In the genomic region with DNA sequence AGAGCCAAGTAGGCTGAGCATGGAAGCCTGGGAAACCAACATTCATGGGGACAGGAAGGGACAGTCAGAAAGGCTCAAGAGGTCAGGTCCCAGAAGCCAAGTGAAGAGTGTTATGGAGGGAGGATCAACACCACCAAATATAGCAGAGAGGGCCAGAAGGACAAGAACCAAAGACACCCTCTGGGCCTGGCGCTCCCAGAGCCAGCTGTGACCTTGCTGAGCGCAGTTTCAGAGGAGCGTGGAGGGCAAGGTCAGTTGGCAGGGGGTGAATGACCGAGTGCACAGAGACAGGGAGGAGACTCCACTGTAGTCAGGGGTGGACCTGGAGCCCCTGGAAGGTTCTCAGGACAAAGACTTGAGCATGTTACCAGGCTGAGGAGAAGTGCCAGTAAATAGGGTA, we compare ENCODE assay signal across 31 cellular contexts. TPM values are rescaled to one million over a fixed set of nuclear protein-coding genes. Genes with fewer than 3 reads are reported as not detected.
"Had no signal": no experiment of that assay in that cellular context is flagged by ENCODE, and none has a peak within 500 bp of the region (broad histone marks: within the 10 kb centered on the region; RNA-seq: fewer than 3 reads in every experiment).

No MANE protein-coding gene starts in this region.

- H3K27ac ChIP-seq: dorsolateral prefrontal cortex, epithelial cell of prostate, gastrocnemius medialis, left lung, parathyroid adenoma, right atrium auricular region, stomach, testis, tibial artery had no signal

- H3K36me3 Mint-ChIP-seq: natural killer cell treated with Interleukin-12 subunit alpha and Interleukin-12 subunit beta and Interleukin-15 and Interleukin-18, amount 100 ng/mL, for 72 hours had no signal

- H3K9me3 Mint-ChIP-seq: natural killer cell treated with Interleukin-12 subunit alpha and Interleukin-12 subunit beta and Interleukin-15 and Interleukin-18, amount 100 ng/mL, for 72 hours; stimulated activated effector memory CD8-positive, alpha-beta T cell treated with anti-CD3 and anti-CD28 coated beads, Interleukin-12 subunit alpha, Interleukin-12 subunit beta, amount 100 ng/mL, for 72 hours; type B pancreatic cell had no signal

- H3K4me2 ChIP-seq: smooth muscle cell had no signal

- H3K27ac Mint-ChIP-seq: memory B cell; natural killer cell treated with Interleukin-12 subunit alpha and Interleukin-12 subunit beta and Interleukin-15 and Interleukin-18, amount 100 ng/mL, for 72 hours; stimulated activated effector memory CD8-positive, alpha-beta T cell treated with anti-CD3 and anti-CD28 coated beads, Interleukin-12 subunit alpha, Interleukin-12 subunit beta, amount 100 ng/mL, for 72 hours; type B pancreatic cell had no signal

- H3K4me1 Mint-ChIP-seq: memory B cell; neural crest cell; stimulated activated effector memory CD8-positive, alpha-beta T cell treated with anti-CD3 and anti-CD28 coated beads, Interleukin-12 subunit alpha, Interleukin-12 subunit beta, amount 100 ng/mL, for 72 hours had no signal

- H3K4me1 ChIP-seq: left lung, parathyroid adenoma, right atrium auricular region had no signal

- H3K4me3 ChIP-seq: dorsolateral prefrontal cortex, gastrocnemius medialis, left lung, lung, right atrium auricular region, smooth muscle cell, stomach, testis, tibial artery had no signal

- DNase-seq: effector CD4-positive, alpha-beta T cell; foreskin fibroblast; gastrocnemius medialis; head of caudate nucleus; left lung; stimulated activated CD4-positive, alpha-beta T cell treated with anti-CD3 and anti-CD28 coated beads, Interleukin-2, amount 100 ng/mL, for 24 hours; stimulated activated CD4-positive, alpha-beta T cell treated with anti-CD3 and anti-CD28 coated beads, Interleukin-4, amount 100 ng/mL, for 24 hours; stimulated activated naive CD4-positive, alpha-beta T cell treated with Interleukin-2 at 50 U/mL for 16 hours; stomach; testis; tibial artery had no signal

- H3K9me3 ChIP-seq: gastrocnemius medialis, left lung, right atrium auricular region, stomach, testis, tibial artery had no signal

- H3K27me3 ChIP-seq: gastrocnemius medialis, left lung, right atrium auricular region, stomach, testis had no signal

- H3K9ac ChIP-seq: parathyroid adenoma had no signal

- H3K27me3 Mint-ChIP-seq: natural killer cell treated with Interleukin-12 subunit alpha and Interleukin-12 subunit beta and Interleukin-15 and Interleukin-18, amount 100 ng/mL, for 72 hours; type B pancreatic cell had no signal

- ATAC-seq: esophagus mucosa; gastrocnemius medialis; left lung; natural killer cell treated with Interleukin-12 subunit alpha and Interleukin-12 subunit beta and Interleukin-15 and Interleukin-18, amount 100 ng/mL, for 72 hours; sciatic nerve; stimulated activated effector memory CD8-positive, alpha-beta T cell treated with anti-CD3 and anti-CD28 coated beads, Interleukin-12 subunit alpha, Interleukin-12 subunit beta, amount 100 ng/mL, for 72 hours had no signal

- H3K4me3 Mint-ChIP-seq: memory B cell; natural killer cell treated with Interleukin-12 subunit alpha and Interleukin-12 subunit beta and Interleukin-15 and Interleukin-18, amount 100 ng/mL, for 72 hours; neural crest cell; stimulated activated effector memory CD8-positive, alpha-beta T cell treated with anti-CD3 and anti-CD28 coated beads, Interleukin-12 subunit alpha, Interleukin-12 subunit beta, amount 100 ng/mL, for 72 hours; type B pancreatic cell had no signal

RNA-seq across cellular contexts. Expression of a gene that starts 4.4 kb away (rescaled TPM):
- total RNA-seq: cerebellum; esophagus mucosa; gastrocnemius medialis; glomerular endothelial cell; mononuclear cell; natural killer cell treated with Interleukin-12 subunit alpha and Interleukin-12 subunit beta and Interleukin-15 and Interleukin-18, amount 100 ng/mL, for 72 hours; neural crest cell; osteoblast; right atrium auricular region; sciatic nerve; smooth muscle cell; subcutaneous adipose tissue; urinary bladder had no signal
- polyA plus RNA-seq: keratinocyte, smooth muscle cell, urinary bladder had no signal

RNA-seq across cellular contexts. Expression of a gene that starts 19.2 kb away (rescaled TPM):
- total RNA-seq: esophagus mucosa; glomerular endothelial cell; mononuclear cell; natural killer cell treated with Interleukin-12 subunit alpha and Interleukin-12 subunit beta and Interleukin-15 and Interleukin-18, amount 100 ng/mL, for 72 hours; osteoblast; right atrium auricular region; sciatic nerve; smooth muscle cell; subcutaneous adipose tissue had no signal
- polyA plus RNA-seq: keratinocyte, smooth muscle cell, stomach, urinary bladder had no signal

RNA-seq across cellular contexts. Expression of a gene that starts 59.2 kb away (rescaled TPM):
- total RNA-seq: glomerular endothelial cell; natural killer cell treated with Interleukin-12 subunit alpha and Interleukin-12 subunit beta and Interleukin-15 and Interleukin-18, amount 100 ng/mL, for 72 hours; neural crest cell; right atrium auricular region; smooth muscle cell; subcutaneous adipose tissue had no signal
- polyA plus RNA-seq: keratinocyte, smooth muscle cell had no signal
